9 cellular contexts compared by ENCODE assay signal in the genomic region with DNA sequence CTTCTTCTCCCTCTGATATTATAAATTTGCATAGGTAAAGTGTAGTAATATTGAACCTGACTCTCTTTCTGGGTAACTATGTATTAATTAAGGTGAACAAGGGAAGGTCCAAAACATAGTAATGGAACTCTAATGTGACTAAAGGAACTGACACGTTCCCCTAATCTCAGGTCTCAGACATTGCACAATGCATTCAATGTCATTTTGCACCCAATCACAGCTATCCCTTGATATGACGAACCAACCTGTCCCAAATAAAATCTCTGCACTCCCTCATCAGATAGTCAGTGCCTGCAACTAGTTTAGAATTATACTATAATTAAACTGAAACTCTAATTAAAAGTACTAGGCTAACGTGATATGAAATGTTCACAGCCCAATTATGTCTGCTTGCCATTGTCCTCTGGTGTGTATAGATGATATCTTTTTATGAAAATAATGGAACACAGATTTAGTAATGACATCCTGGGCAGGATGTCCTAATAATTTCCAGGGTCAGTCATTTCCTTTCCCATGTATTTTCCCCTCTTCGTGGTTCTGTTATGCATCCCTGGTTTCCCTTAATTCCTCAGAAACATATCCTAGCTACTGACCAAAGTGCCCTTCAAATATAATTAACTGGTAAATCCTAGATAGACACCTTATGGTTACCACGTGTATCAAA.
"Had no signal": no experiment of that assay in that cellular context is flagged by ENCODE, and none has a peak within 500 bp of the region (broad histone marks: within the 10 kb centered on the region; RNA-seq: fewer than 3 reads in every experiment).

No MANE protein-coding gene starts in this region.

- FAIRE-seq: urothelium cell line had no signal

- H3K36me3 ChIP-seq: esophagus squamous epithelium, tibial artery had no signal

- H3K9me3 ChIP-seq: esophagus squamous epithelium, tibial artery had no signal

- H3K27me3 ChIP-seq: esophagus squamous epithelium, tibial artery had no signal

- ATAC-seq: natural killer cell treated with Interleukin-12 subunit alpha and Interleukin-12 subunit beta and Interleukin-15 and Interleukin-18, amount 100 ng/mL, for 72 hours; stimulated activated memory B cell treated with anti-CD40 and anti-IgM and Interleukin-4, amounts not matched to agents 10 μg/mL and 1 μg/mL and 100 μg/mL, for 72 hours had no signal

- H3K4me3 ChIP-seq: esophagus squamous epithelium, tibial artery had no signal

- DNase-seq: activated naive CD4-positive, alpha-beta T cell; activated naive CD8-positive, alpha-beta T cell treated with anti-CD3 and anti-CD28 coated beads, Interleukin-2, amount 10 ng/mL, durations not matched to agents 7 days and 5 days; esophagus squamous epithelium; glutamatergic neuron; stimulated activated CD4-positive, alpha-beta T cell treated with anti-CD3 and anti-CD28 coated beads, Interleukin-2, amount 100 ng/mL, for 48 hours; tibial artery had no signal

- H3K27ac ChIP-seq: tibial artery had no signal
